Comparison of ENCODE assay signal across 8 cellular contexts in the genomic region with DNA sequence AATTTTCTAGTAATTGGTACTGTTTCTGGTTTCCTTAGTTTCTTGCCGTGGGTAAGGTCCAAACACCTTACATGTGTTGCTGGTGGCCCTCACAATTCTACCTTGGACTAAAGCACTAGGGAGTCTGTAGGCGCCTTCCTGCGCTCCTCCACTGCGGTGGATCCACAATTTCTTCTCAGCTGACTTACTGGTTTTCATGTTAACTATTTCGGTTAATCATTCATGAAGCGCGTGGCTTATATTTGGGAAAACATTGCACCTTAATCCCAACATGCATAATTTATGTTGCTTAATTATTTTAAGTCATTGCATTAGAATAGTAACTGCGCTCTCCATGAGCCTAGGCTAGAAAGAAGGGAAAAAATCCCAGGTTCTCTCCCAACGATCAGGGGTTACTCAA. TPM values are rescaled to one million over a fixed set of nuclear protein-coding genes. Genes with fewer than 3 reads are reported as not detected.
DNase-seq lines count a peak whose midpoint lies in the region; ATAC-seq and TF ChIP-seq lines count a peak whose summit lies in the region.

No MANE protein-coding gene starts in this region.

- CTCF ChIA-PET in Calu3 (lab: Charles Lee) = no interaction called here

- intact Hi-C loops in Calu3 (cut with micrococcal nuclease; ENCODE audit: unreplicated experiment) = no loop called here
- intact Hi-C loops in dendritic cell treated with granulocyte-macrophage colony-stimulating factor and Interleukin-4, amounts not matched to agents 40 ng/mL and 50 ng/mL, for 4 days (cut with micrococcal nuclease) = loop anchor here (1.0 to 5.0 kb wide), 2 partner anchors 239 to 441 kb away; a partner anchor contains a TSS

- H3K4me3 Mint-ChIP-seq in Calu3 (ENCODE audit: low read depth, unreplicated experiment) = peak overlapping the region; percentile 75
- H3K4me3 Mint-ChIP-seq in dendritic cell treated with granulocyte-macrophage colony-stimulating factor and Interleukin-4, amounts not matched to agents 40 ng/mL and 50 ng/mL, for 4 days = peak overlapping the region; percentile 94
- peak overlapping the region; percentile 85 to 96 (median 94) for H3K4me3 Mint-ChIP-seq in naive thymus-derived CD8-positive, alpha-beta T cell

- no TSS peak for BruUV-seq in Calu3 (replicated peaks; lab: Mats Ljungman, UMichigan)

- no peak for TF ChIP-seq CTCF in Calu3 (IDR thresholded peaks at IDR 0.05; ENCODE audit: unreplicated experiment)

- DNase-seq in Calu3 (no peak), NCI-H2227 (lab: John Stamatoyannopoulos, UW; ENCODE audit: unreplicated experiment) (peak; percentile 27), H4 (ENCODE audit: low spot score) (no peak), DMS153 treated with DMSO at 0.1 percent for 48 hours (lab: John Stamatoyannopoulos, UW; ENCODE audit: unreplicated experiment) (no peak), NCI-H187 treated with DMSO at 0.1 percent for 48 hours (lab: John Stamatoyannopoulos, UW) (no peak)
- no peak for DNase-seq in naive thymus-derived CD8-positive, alpha-beta T cell

- H3K9me3 Mint-ChIP-seq in Calu3 (ENCODE audit: low read depth, unreplicated experiment) = no peaks in the 10 kb centered on the region
- H3K9me3 Mint-ChIP-seq in dendritic cell treated with granulocyte-macrophage colony-stimulating factor and Interleukin-4, amounts not matched to agents 40 ng/mL and 50 ng/mL, for 4 days = no peaks in the 10 kb centered on the region
- no peaks in the 10 kb centered on the region for H3K9me3 Mint-ChIP-seq in naive thymus-derived CD8-positive, alpha-beta T cell

- H3K4me1 Mint-ChIP-seq in Calu3 (ENCODE audit: low read depth, unreplicated experiment) = peaks cover 6% of the 10 kb centered on the region
- H3K4me1 Mint-ChIP-seq in dendritic cell treated with granulocyte-macrophage colony-stimulating factor and Interleukin-4, amounts not matched to agents 40 ng/mL and 50 ng/mL, for 4 days (ENCODE audit: low read depth) = peaks cover 19% of the 10 kb centered on the region
- H3K4me1 Mint-ChIP-seq in naive thymus-derived CD8-positive, alpha-beta T cell = peaks cover 6 to 34% (median 31%) of the 10 kb centered on the region in 4 donors

- no peak for ATAC-seq in naive thymus-derived CD8-positive, alpha-beta T cell
- ATAC-seq in HG02852 (IDR thresholded peaks at IDR 0.05; ENCODE audit: unreplicated experiment) = no peak

- peak overlapping the region; percentile 85 for H3K27ac Mint-ChIP-seq in Calu3 (ENCODE audit: unreplicated experiment)
- peak overlapping the region; percentile 95 for H3K27ac Mint-ChIP-seq in dendritic cell treated with granulocyte-macrophage colony-stimulating factor and Interleukin-4, amounts not matched to agents 40 ng/mL and 50 ng/mL, for 4 days
- H3K27ac Mint-ChIP-seq in naive thymus-derived CD8-positive, alpha-beta T cell = peak overlapping the region; percentile 75 to 97 (median 92)

- POLR2A ChIA-PET in naive thymus-derived CD8-positive, alpha-beta T cell (lab: Charles Lee) = interaction anchor here (0.6 to 2.1 kb wide), 7 partner anchors 8 to 466 kb away, joined by 3 to 13 read pairs (median 5); no protein-coding TSS in a partner anchor

- H3K27me3 Mint-ChIP-seq in Calu3 (ENCODE audit: unreplicated experiment) = no peaks in the 10 kb centered on the region
- H3K27me3 Mint-ChIP-seq in dendritic cell treated with granulocyte-macrophage colony-stimulating factor and Interleukin-4, amounts not matched to agents 40 ng/mL and 50 ng/mL, for 4 days = peaks cover 29% of the 10 kb centered on the region
- peaks cover 0 to 4% (median 0%) of the 10 kb centered on the region in 5 donors for H3K27me3 Mint-ChIP-seq in naive thymus-derived CD8-positive, alpha-beta T cell

- peaks cover 11% of the 10 kb centered on the region for H3K36me3 Mint-ChIP-seq in Calu3 (ENCODE audit: insufficient read depth, unreplicated experiment)
- peaks cover 13% of the 10 kb centered on the region for H3K36me3 Mint-ChIP-seq in dendritic cell treated with granulocyte-macrophage colony-stimulating factor and Interleukin-4, amounts not matched to agents 40 ng/mL and 50 ng/mL, for 4 days (ENCODE audit: low read depth)
- peaks cover 0 to 7% (median 2%) of the 10 kb centered on the region in 3 donors for H3K36me3 Mint-ChIP-seq in naive thymus-derived CD8-positive, alpha-beta T cell

RNA-seq across cellular contexts. Expression of a gene that starts 37.7 kb away (rescaled TPM):
- 17.7 and 19.6 TPM in 2 replicates for total RNA-seq in Calu3 (2022)
- 10 to 100 TPM; 90.2 to 93.0 TPM for total RNA-seq in naive thymus-derived CD8-positive, alpha-beta T cell
- polyA plus RNA-seq in naive thymus-derived CD8-positive, alpha-beta T cell = 10 to 100 TPM in 1 of 3 donors, 1 to 10 TPM in 2; 6.2 to 13.2 (median 9.6) TPM
- 8.5 and 11.3 TPM in 2 replicates for total RNA-seq in H4 (2014; rRNA removed; shearing (Covaris generic))
